10 cellular contexts compared by ENCODE assay signal in the genomic region with DNA sequence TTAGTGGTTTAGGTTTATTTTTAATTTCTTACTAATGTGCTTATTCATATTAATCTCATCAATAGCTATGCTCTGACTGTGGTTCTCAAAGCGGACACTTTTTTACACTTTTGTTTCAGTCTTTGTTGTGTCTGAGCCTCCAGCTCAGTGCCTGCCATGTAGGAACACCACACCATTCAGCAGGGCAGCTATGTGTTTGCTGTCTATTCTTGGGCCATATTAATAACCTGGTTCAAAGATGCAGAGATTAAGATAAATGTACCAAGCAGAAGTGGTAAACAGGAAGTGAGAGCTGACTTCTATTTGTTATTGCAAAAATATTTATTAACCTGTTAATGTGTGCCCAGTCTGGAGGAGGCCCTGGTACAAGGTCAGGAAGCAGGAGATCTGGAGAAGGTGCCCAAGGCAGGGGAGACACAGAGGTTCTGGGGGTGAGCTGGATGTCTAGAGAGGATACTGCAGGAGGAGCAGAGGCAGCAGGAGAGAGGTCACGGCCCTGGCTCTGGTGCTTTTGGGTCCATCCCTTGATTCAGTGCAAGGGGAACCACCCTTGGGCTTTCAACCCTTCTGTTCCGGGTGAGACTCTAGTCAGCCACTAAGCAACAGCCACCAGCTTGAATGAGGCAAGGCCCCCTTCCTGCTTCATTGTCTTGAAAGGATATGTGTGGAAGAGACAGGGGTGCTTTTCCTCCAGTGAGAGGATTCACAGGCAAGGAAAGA. TPM values are rescaled to one million over a fixed set of nuclear protein-coding genes. Genes with fewer than 3 reads are reported as not detected.
A peak's percentile ranks its signal among the peaks of the same experiment; 100 is the strongest.
DNase-seq lines count a peak whose midpoint lies in the region; ATAC-seq and TF ChIP-seq lines count a peak whose summit lies in the region.
"Had no signal": no experiment of that assay in that cellular context is flagged by ENCODE, and none has a peak within 500 bp of the region (broad histone marks: within the 10 kb centered on the region; RNA-seq: fewer than 3 reads in every experiment).

No MANE protein-coding gene starts in this region.

- peaks cover 4% of the 10 kb centered on the region for H3K27me3 Mint-ChIP-seq in activated CD4-positive, alpha-beta memory T cell treated with anti-CD3 and anti-CD28 coated beads for 36 hours
- peaks cover 16% of the 10 kb centered on the region for H3K27me3 Mint-ChIP-seq in nephron progenitor cell (ENCODE audit: low read depth, poor library complexity)

- peaks cover 20% of the 10 kb centered on the region for H3K9me3 Mint-ChIP-seq in activated CD4-positive, alpha-beta memory T cell treated with anti-CD3 and anti-CD28 coated beads for 36 hours
- peaks cover 62% of the 10 kb centered on the region for H3K9me3 Mint-ChIP-seq in nephron progenitor cell

- peaks cover 28% of the 10 kb centered on the region for H3K4me1 Mint-ChIP-seq in activated CD4-positive, alpha-beta memory T cell treated with anti-CD3 and anti-CD28 coated beads for 36 hours (ENCODE audit: low read depth)
- H3K4me1 Mint-ChIP-seq in nephron progenitor cell, result peaks cover 31% of the 10 kb centered on the region

- in situ Hi-C loops in GM13977 (cut with MboI; ENCODE audit: low pct_unique_long_range_greater_than_20kb, low sequenced_read_pairs, unreplicated experiment), result no loop called here

- no peaks in the 10 kb centered on the region for H3K36me3 ChIP-seq in adrenal gland (replicated peaks in 1 of 2)
- H3K36me3 ChIP-seq: vagina had no signal

- no peaks in the 10 kb centered on the region for H3K9me3 ChIP-seq in adrenal gland (replicated peaks in 1 of 3)
- H3K9me3 ChIP-seq: vagina had no signal

- no peaks in the 10 kb centered on the region for H3K4me1 ChIP-seq in adrenal gland (replicated peaks in 1 of 2)
- H3K4me1 ChIP-seq: vagina had no signal

- POLR2A ChIA-PET in activated CD4-positive, alpha-beta memory T cell treated with anti-CD3 and anti-CD28 coated beads for 36 hours (lab: Charles Lee), result interaction anchor here (0.7 to 1.7 kb wide), 2 partner anchors 69 to 85 kb away, joined by 3 to 6 read pairs; no protein-coding TSS in a partner anchor

- intact Hi-C loops in activated CD4-positive, alpha-beta memory T cell treated with anti-CD3 and anti-CD28 coated beads for 36 hours (cut with micrococcal nuclease), result loop anchor here (2.0 kb wide), 1 partner anchor 24 kb away; no protein-coding TSS in a partner anchor
- intact Hi-C loops in adrenal gland (cut with DNase I), result no loop called here

- TF ChIP-seq CTCF in GM13977 (IDR thresholded peaks at IDR 0.05; ENCODE audit: extremely low read depth, insufficient read depth, missing control alignments), result no peak
- TF ChIP-seq CTCF in nephron progenitor cell (IDR thresholded peaks at IDR 0.05), result no peak
- no peak for TF ChIP-seq CTCF in adrenal gland (IDR thresholded peaks at IDR 0.05)

- ATAC-seq in GM21526 (IDR thresholded peaks at IDR 0.05; ENCODE audit: low FRiP score, unreplicated experiment), result peak; percentile 47

- peak overlapping the region in 1 of 4 donors; percentile 26 for H3K4me3 ChIP-seq in adrenal gland

- H3K27ac Mint-ChIP-seq in activated CD4-positive, alpha-beta memory T cell treated with anti-CD3 and anti-CD28 coated beads for 36 hours, result peak overlapping the region; percentile 88
- peak overlapping the region; percentile 73 for H3K27ac Mint-ChIP-seq in nephron progenitor cell

- peak overlapping the region in 2 of 5 donors; percentile 35 to 47 for H3K27ac ChIP-seq in adrenal gland
- H3K27ac ChIP-seq: vagina had no signal

- peak; percentile 15 for DNase-seq in GM13977 (ENCODE audit: low spot score)
- peak; percentile 35 for DNase-seq in activated CD4-positive, alpha-beta memory T cell treated with anti-CD3 and anti-CD28 coated beads for 36 hours
- no peak for DNase-seq in nephron progenitor cell
- no peak for DNase-seq in adrenal gland
- no peak for DNase-seq in NCI-H1417 treated with DMSO at 0.1 percent for 48 hours (lab: John Stamatoyannopoulos, UW)
- DNase-seq in SIG-M5 treated with dmso at 0.1 percent for 504 hours (lab: John Stamatoyannopoulos, UW; ENCODE audit: unreplicated experiment), result no peak
- no peak for DNase-seq in dedifferentiated amniotic fluid mesenchymal stem cell (ENCODE audit: extremely low spot score)
- DNase-seq: NCI-H69 had no signal

- CTCF ChIA-PET in activated CD4-positive, alpha-beta memory T cell treated with anti-CD3 and anti-CD28 coated beads for 36 hours (lab: Charles Lee), result interaction anchor here (1.2 to 1.6 kb wide), 2 partner anchors 174 to 185 kb away, joined by 3 to 7 read pairs; no protein-coding TSS in a partner anchor

- no peaks in the 10 kb centered on the region for H3K27me3 ChIP-seq in adrenal gland
- H3K27me3 ChIP-seq: vagina had no signal

- peaks cover 7% of the 10 kb centered on the region for H3K36me3 Mint-ChIP-seq in activated CD4-positive, alpha-beta memory T cell treated with anti-CD3 and anti-CD28 coated beads for 36 hours
- H3K36me3 Mint-ChIP-seq in nephron progenitor cell (ENCODE audit: low read depth), result peaks cover 38% of the 10 kb centered on the region

- no peak for TF ChIP-seq POLR2A in adrenal gland (IDR thresholded peaks at IDR 0.05)

- whole genome bisulfite sequencing in adrenal gland, 4 donors, result 59 to 79% (median 67%) methylated on average over 3 of the region's 3 CpGs

- peak overlapping the region; percentile 60 for H3K4me3 Mint-ChIP-seq in activated CD4-positive, alpha-beta memory T cell treated with anti-CD3 and anti-CD28 coated beads for 36 hours
- H3K4me3 Mint-ChIP-seq in nephron progenitor cell, result no peak overlapping the region

RNA-seq across cellular contexts. Expression of a gene that starts 1.9 kb away (rescaled TPM):
- 1 to 10 TPM; 4.8 to 5.3 TPM for total RNA-seq in activated CD4-positive, alpha-beta memory T cell treated with anti-CD3 and anti-CD28 coated beads for 36 hours
- total RNA-seq in adrenal gland, result 10 to 100 TPM; 15.3 to 87.0 (median 32.3) TPM
- polyA plus RNA-seq in adrenal gland, result 10 to 100 TPM in 2 of 3 donors, 1 to 10 TPM in 1; 9.0 to 12.8 (median 10.5) TPM

RNA-seq across cellular contexts. Expression of a gene that starts 53.1 kb away (rescaled TPM):
- 10 to 100 TPM; 18.9 to 19.1 TPM for total RNA-seq in activated CD4-positive, alpha-beta memory T cell treated with anti-CD3 and anti-CD28 coated beads for 36 hours
- total RNA-seq in adrenal gland, result 10 to 100 TPM; 36.3 to 82.4 (median 64.2) TPM
- 10 to 100 TPM in 2 of 3 donors, 1 to 10 TPM in 1; 4.7 to 20.8 (median 14.7) TPM for polyA plus RNA-seq in adrenal gland

Comparison
In these comparisons a context has a peak if more than half of its experiments do, and no peak if none do; other contexts are left out.
1. DNase-seq: peak in GM13977 (single experiment) and activated CD4-positive, alpha-beta memory T cell treated with anti-CD3 and anti-CD28 coated beads for 36 hours (single experiment); none in nephron progenitor cell (single experiment), adrenal gland (0 of 7), NCI-H1417 treated with DMSO at 0.1 percent for 48 hours (single experiment), SIG-M5 treated with dmso at 0.1 percent for 504 hours (single experiment) and dedifferentiated amniotic fluid mesenchymal stem cell (single experiment).